Comparison of ENCODE assay signal across 1 cellular context in genomic region chr14:104687601-104688504, GRCh38.
A peak's percentile ranks its signal among the peaks of the same experiment; 100 is the strongest.
TF ChIP-seq lines count a peak whose summit lies in the region.

No MANE protein-coding gene starts in this region.

TF ChIP-seq in HepG2, 621 proteins besides CTCF, POLR2A, EP300 and RAD21 (continued from another document and continues in another):
- TF ChIP-seq ZNF674 (CRISPR knock-in tag; IDR thresholded peaks at IDR 0.05; ENCODE audit: low read depth), result no peak
- TF ChIP-seq NCOA5 (CRISPR knock-in tag; IDR thresholded peaks at IDR 0.05), result no peak
- no peak for TF ChIP-seq KLF9 (CRISPR knock-in tag; IDR thresholded peaks at IDR 0.05; ENCODE audit: low read depth)
- TF ChIP-seq MED1 (CRISPR knock-in tag; IDR thresholded peaks at IDR 0.05), result peak; percentile 83
- TF ChIP-seq MNT (IDR thresholded peaks at IDR 0.05), result no peak
- peak; percentile 49; the same call in 1 of the 2 replicates for TF ChIP-seq ZNF770 (CRISPR knock-in tag; IDR thresholded peaks at IDR 0.05)
- TF ChIP-seq ZNF883 (CRISPR knock-in tag; IDR thresholded peaks at IDR 0.05; ENCODE audit: not compliant biosample characterization), result no peak
- no peak for TF ChIP-seq ZNF225 (CRISPR knock-in tag; IDR thresholded peaks at IDR 0.05)
- TF ChIP-seq SNAPC2 (CRISPR knock-in tag; IDR thresholded peaks at IDR 0.05), result no peak
- TF ChIP-seq TIGD3 (CRISPR knock-in tag; IDR thresholded peaks at IDR 0.05; ENCODE audit: borderline replicate concordance), result no peak
- peak; percentile 22; the same call in 1 of the 2 replicates for TF ChIP-seq CREBL2 (CRISPR knock-in tag; IDR thresholded peaks at IDR 0.05; ENCODE audit: borderline replicate concordance)
- peak; percentile 66 for TF ChIP-seq ZNF317 (CRISPR knock-in tag; IDR thresholded peaks at IDR 0.05)
- TF ChIP-seq TERF1 (CRISPR knock-in tag; IDR thresholded peaks at IDR 0.05), result no peak
- peak; percentile 52 for TF ChIP-seq PHF20 (CRISPR knock-in tag; IDR thresholded peaks at IDR 0.05)
- no peak for TF ChIP-seq ZNF44 (CRISPR knock-in tag; IDR thresholded peaks at IDR 0.05)
- 0 out of 2 replicates have a peak, but pooled peaks have one; percentile 41 for TF ChIP-seq ETV6 (CRISPR knock-in tag; conservative IDR thresholded peaks at IDR 0.05)
- TF ChIP-seq ZSCAN29 (CRISPR knock-in tag; conservative IDR thresholded peaks at IDR 0.05), result 0 out of 2 replicates have a peak, but pooled peaks have one; percentile 15
- TF ChIP-seq ZNF512B (CRISPR knock-in tag; IDR thresholded peaks at IDR 0.05; ENCODE audit: borderline replicate concordance), result 0 out of 2 replicates have a peak, but pooled peaks have one; percentile 61
- TF ChIP-seq ZNF747 (CRISPR knock-in tag; IDR thresholded peaks at IDR 0.05; ENCODE audit: borderline replicate concordance), result peak; percentile 84
- TF ChIP-seq NR1H2 (CRISPR knock-in tag; IDR thresholded peaks at IDR 0.05; ENCODE audit: borderline replicate concordance, low read depth), result peak; percentile 42; the same call in 1 of the 2 replicates
- TF ChIP-seq GFI1 (CRISPR knock-in tag; IDR thresholded peaks at IDR 0.05; ENCODE audit: borderline replicate concordance), result peak; percentile 76; the same call in 1 of the 2 replicates
- TF ChIP-seq FOSL1 (CRISPR knock-in tag; IDR thresholded peaks at IDR 0.05; ENCODE audit: borderline replicate concordance), result no peak
- peak; percentile 77 for TF ChIP-seq BCL6 (CRISPR knock-in tag; IDR thresholded peaks at IDR 0.05)
- TF ChIP-seq RFXANK (CRISPR knock-in tag; IDR thresholded peaks at IDR 0.05), result no peak
- no peak for TF ChIP-seq RBM39 (IDR thresholded peaks at IDR 0.05; ENCODE audit: low read depth, low read length, poor library complexity, severe bottlenecking)
- TF ChIP-seq ARHGAP35 (CRISPR knock-in tag; IDR thresholded peaks at IDR 0.05; ENCODE audit: borderline replicate concordance), result no peak; the same call in 1 of the 2 replicates
- no peak for TF ChIP-seq SATB2 (CRISPR knock-in tag; IDR thresholded peaks at IDR 0.05)
- peak; percentile 44; the same call in 1 of the 2 replicates for TF ChIP-seq SALL1 (CRISPR knock-in tag; IDR thresholded peaks at IDR 0.05)
- TF ChIP-seq ASH2L (IDR thresholded peaks at IDR 0.05; ENCODE audit: insufficient read length, low read depth, low read length), result no peak
- TF ChIP-seq ARID2 (CRISPR knock-in tag; IDR thresholded peaks at IDR 0.05; ENCODE audit: borderline replicate concordance), result no peak
- TF ChIP-seq MAZ (IDR thresholded peaks at IDR 0.05; ENCODE audit: borderline replicate concordance, low read depth, low read length), result peak; percentile 50; the same call in 1 of the 2 replicates
- TF ChIP-seq MAZ (CRISPR knock-in tag; IDR thresholded peaks at IDR 0.05; ENCODE audit: low read depth), result peak; percentile 78
- TF ChIP-seq GLMP (CRISPR knock-in tag; IDR thresholded peaks at IDR 0.05; ENCODE audit: borderline replicate concordance), result no peak
- TF ChIP-seq HOXA5 (CRISPR knock-in tag; IDR thresholded peaks at IDR 0.05), result peak; percentile 47
- no peak for TF ChIP-seq ZNF276 (CRISPR knock-in tag; IDR thresholded peaks at IDR 0.05; ENCODE audit: low read depth)
- no peak for TF ChIP-seq ZNF468 (CRISPR knock-in tag; IDR thresholded peaks at IDR 0.05)
- TF ChIP-seq MED8 (CRISPR knock-in tag; IDR thresholded peaks at IDR 0.05; ENCODE audit: insufficient replicate concordance), result peak; percentile 85
- TF ChIP-seq ZNF558 (CRISPR knock-in tag; IDR thresholded peaks at IDR 0.05; ENCODE audit: borderline replicate concordance), result peak; percentile 88; the same call in 1 of the 2 replicates
- TF ChIP-seq ZNF451 (CRISPR knock-in tag; IDR thresholded peaks at IDR 0.05), result no peak
- peak; percentile 46; the same call in 1 of the 3 replicates for TF ChIP-seq MXI1 (IDR thresholded peaks at IDR 0.05; ENCODE audit: borderline replicate concordance, low read depth, low read length)
- TF ChIP-seq KDM4B (CRISPR knock-in tag; IDR thresholded peaks at IDR 0.05), result no peak; the same call in 1 of the 2 replicates
- TF ChIP-seq ZNF552 (CRISPR knock-in tag; IDR thresholded peaks at IDR 0.05; ENCODE audit: borderline replicate concordance), result no peak
- TF ChIP-seq SRF (IDR thresholded peaks at IDR 0.05; ENCODE audit: low read depth, low read length), result no peak
- TF ChIP-seq HHEX (CRISPR knock-in tag; IDR thresholded peaks at IDR 0.05), result no peak
- no peak for TF ChIP-seq SYNCRIP (IDR thresholded peaks at IDR 0.05; ENCODE audit: insufficient read depth, low read depth, low read length)
- no peak for TF ChIP-seq ZBTB21 (CRISPR knock-in tag; IDR thresholded peaks at IDR 0.05)
- no peak for TF ChIP-seq NRL (CRISPR knock-in tag; IDR thresholded peaks at IDR 0.05; ENCODE audit: borderline replicate concordance)
- no peak for TF ChIP-seq PCBP2 (optimal IDR thresholded peaks at IDR 0.05; ENCODE audit: low read depth, low read length, poor library complexity, severe bottlenecking)
- 0 out of 2 replicates have a peak, but pooled peaks have one; percentile 45 for TF ChIP-seq MZF1 (CRISPR knock-in tag; IDR thresholded peaks at IDR 0.05; ENCODE audit: borderline replicate concordance)
- TF ChIP-seq HMGA1 (CRISPR knock-in tag; conservative IDR thresholded peaks at IDR 0.05), result no peak
- TF ChIP-seq ZFP37 (CRISPR knock-in tag; IDR thresholded peaks at IDR 0.05; ENCODE audit: borderline replicate concordance), result 0 out of 2 replicates have a peak, but pooled peaks have one; percentile 30
- peak; percentile 68; the same call in 1 of the 2 replicates for TF ChIP-seq SIN3A (IDR thresholded peaks at IDR 0.05; ENCODE audit: borderline replicate concordance, low read depth, low read length)
- TF ChIP-seq ZNF275 (CRISPR knock-in tag; IDR thresholded peaks at IDR 0.05; ENCODE audit: borderline replicate concordance), result no peak
- peak; percentile 73; the same call in 1 of the 2 replicates for TF ChIP-seq ZNF780A (CRISPR knock-in tag; IDR thresholded peaks at IDR 0.05)
- peak; percentile 39; the same call in 1 of the 2 replicates for TF ChIP-seq ZNF205 (CRISPR knock-in tag; IDR thresholded peaks at IDR 0.05)
- peak; percentile 44; the same call in 1 of the 2 replicates for TF ChIP-seq ATF7-NPFF (CRISPR knock-in tag; IDR thresholded peaks at IDR 0.05; ENCODE audit: low read depth)
- no peak for TF ChIP-seq ZNF207 (IDR thresholded peaks at IDR 0.05; ENCODE audit: borderline replicate concordance)
- no peak for TF ChIP-seq ZNF576 (CRISPR knock-in tag; IDR thresholded peaks at IDR 0.05)
- TF ChIP-seq HES4 (CRISPR knock-in tag; IDR thresholded peaks at IDR 0.05; ENCODE audit: borderline replicate concordance), result no peak
- TF ChIP-seq MAX (IDR thresholded peaks at IDR 0.05), result peak; percentile 50
- peak; percentile 88 for TF ChIP-seq FOSL2 (CRISPR knock-in tag; IDR thresholded peaks at IDR 0.05)
